Comparison of ENCODE assay signal across 7 cellular contexts in genomic region chr13:99386911-99387788, GRCh38.
DNase-seq lines count a peak whose midpoint lies in the region; ATAC-seq and TF ChIP-seq lines count a peak whose summit lies in the region.

No MANE protein-coding gene starts in this region.

- peak overlapping the region; percentile 91 for H3K27ac Mint-ChIP-seq in activated naive CD4-positive, alpha-beta T cell treated with anti-CD3 and anti-CD28 coated beads, Interleukin-2, amount 50 U/mL, for 24 hours

- H3K36me3 Mint-ChIP-seq in activated naive CD4-positive, alpha-beta T cell treated with anti-CD3 and anti-CD28 coated beads, Interleukin-2, amount 50 U/mL, for 24 hours, result peaks cover 9% of the 10 kb centered on the region

- no peaks in the 10 kb centered on the region for H3K27me3 Mint-ChIP-seq in activated naive CD4-positive, alpha-beta T cell treated with anti-CD3 and anti-CD28 coated beads, Interleukin-2, amount 50 U/mL, for 24 hours

- H3K9me3 Mint-ChIP-seq in activated naive CD4-positive, alpha-beta T cell treated with anti-CD3 and anti-CD28 coated beads, Interleukin-2, amount 50 U/mL, for 24 hours, result no peaks in the 10 kb centered on the region

- peak; percentile 73 for ATAC-seq in GM18511 (IDR thresholded peaks at IDR 0.05; ENCODE audit: unreplicated experiment)
- ATAC-seq in HG03342 (IDR thresholded peaks at IDR 0.05; ENCODE audit: unreplicated experiment), result peak; percentile 67
- ATAC-seq in SK-N-SH treated with all-trans-retinoic acid at 6 μM for 48 hours, result peak; percentile 59; the same call in 2 of the 3 replicates

- DNase-seq in iPS-NIHi11 (ENCODE audit: low spot score), result peak; percentile 86
- peak; percentile 84 to 97 for DNase-seq in stimulated activated CD4-positive, alpha-beta T cell treated with anti-CD3 and anti-CD28 coated beads, Interleukin-4, amount 100 ng/mL, for 48 hours (ENCODE audit: low read depth in 2 of 2)
- DNase-seq in NCI-H226, result no peak

- peaks cover 80% of the 10 kb centered on the region for H3K4me1 Mint-ChIP-seq in activated naive CD4-positive, alpha-beta T cell treated with anti-CD3 and anti-CD28 coated beads, Interleukin-2, amount 50 U/mL, for 24 hours

- peak overlapping the region; percentile 64 for H3K4me3 Mint-ChIP-seq in activated naive CD4-positive, alpha-beta T cell treated with anti-CD3 and anti-CD28 coated beads, Interleukin-2, amount 50 U/mL, for 24 hours

TF ChIP-seq in SK-N-SH treated with all-trans-retinoic acid at 6 μM for 48 hours, 23 proteins besides CTCF, POLR2A, EP300 and RAD21:
- TF ChIP-seq OSR1 (CRISPR knock-in tag; IDR thresholded peaks at IDR 0.05) (no peak), ZFP3 (CRISPR knock-in tag; IDR thresholded peaks at IDR 0.05) (no peak), ZNF8 (CRISPR knock-in tag; IDR thresholded peaks at IDR 0.05) (no peak), RARB (CRISPR knock-in tag; IDR thresholded peaks at IDR 0.05) (no peak)
